Comparison of ENCODE assay signal across 8 cellular contexts in the genomic region with DNA sequence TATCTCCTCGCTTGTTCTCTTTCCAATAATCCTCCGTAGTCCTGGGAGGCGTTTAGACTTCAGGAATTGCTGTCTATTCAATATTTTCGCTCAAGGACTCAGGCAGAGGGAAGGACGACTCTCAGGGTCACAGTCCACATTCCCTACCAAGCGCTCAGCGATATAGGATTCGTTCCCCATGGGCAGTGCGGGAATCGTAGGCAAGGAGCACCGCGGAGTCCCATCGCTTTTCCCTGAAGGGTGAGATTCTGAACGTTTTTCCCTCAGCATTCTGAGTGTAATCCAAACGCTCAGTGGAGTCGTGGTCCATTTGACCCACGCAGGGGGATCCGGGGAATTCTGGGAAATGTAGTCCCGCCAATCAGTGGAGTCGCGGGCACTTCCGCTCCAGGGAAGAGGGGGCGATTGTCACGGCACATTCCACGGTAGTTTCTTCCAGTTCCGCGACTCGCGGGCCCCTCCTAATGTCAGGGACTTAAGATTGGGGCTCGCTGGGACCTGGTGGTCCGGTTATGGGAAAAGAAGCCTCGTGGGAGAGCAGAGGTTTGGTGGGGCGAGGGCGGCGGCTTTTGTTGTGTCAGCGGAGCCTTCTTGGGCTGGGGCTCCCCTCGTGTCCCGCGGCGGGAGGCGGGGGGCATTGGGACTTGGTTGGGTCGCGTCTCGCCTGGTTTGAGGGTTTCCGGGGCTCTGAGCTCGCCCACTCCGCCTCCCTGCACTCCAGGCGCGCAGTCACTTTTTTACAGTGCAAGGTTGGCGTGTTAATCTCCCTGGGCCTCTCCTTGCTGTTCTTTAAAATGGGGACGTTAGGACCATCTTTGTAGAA. TPM values are rescaled to one million over a fixed set of nuclear protein-coding genes. Genes with fewer than 3 reads are reported as not detected.
DNase-seq lines count a peak whose midpoint lies in the region; ATAC-seq and TF ChIP-seq lines count a peak whose summit lies in the region.

A gene (plus strand): TSS at position 364 of the 823 bp plus-strand sequence. CDS start 3,079 bp downstream, outside the sequence.

- ATAC-seq in GM21528 (IDR thresholded peaks at IDR 0.05; ENCODE audit: low FRiP score, unreplicated experiment) = peak; percentile 79
- peak; percentile 95 to 99 (median 98) for ATAC-seq in heart right ventricle

- TF ChIP-seq EP300 in tibial nerve (IDR thresholded peaks at IDR 0.05) = peak in 1 of 2 donors; percentile 67

- no peaks in the 10 kb centered on the region for H3K27me3 Mint-ChIP-seq in T-helper 1 cell treated with Interleukin-12 subunit alpha and Interleukin-12 subunit beta and Interleukin-4 antibody, amounts not matched to agents 30 μg/mL and 1 μg/mL, for 36 hours (ENCODE audit: low read depth)

- no peaks in the 10 kb centered on the region for H3K27me3 ChIP-seq in MM.1S (replicated peaks; ENCODE audit: insufficient read depth, low read length)
- H3K27me3 ChIP-seq in heart right ventricle = no peaks in the 10 kb centered on the region
- no peaks in the 10 kb centered on the region for H3K27me3 ChIP-seq in tibial nerve

- intact Hi-C loops in heart right ventricle (cut with DNase I) = loop anchor here in 3 of 10 donors (1.0 to 2.0 kb wide), 3 partner anchors 23 to 28 kb away; a partner anchor contains a TSS

- no peaks in the 10 kb centered on the region for H3K4me1 ChIP-seq in MM.1S (ENCODE audit: low read length)
- H3K4me1 ChIP-seq in heart right ventricle = peaks cover 0 to 37% (median 17%) of the 10 kb centered on the region in 9 donors
- peaks cover 0 to 20% (median 8%) of the 10 kb centered on the region in 4 donors for H3K4me1 ChIP-seq in tibial nerve

- no peaks in the 10 kb centered on the region for H3K9me2 ChIP-seq in MM.1S (replicated peaks; ENCODE audit: insufficient read depth, low read length)

- H3K36me3 Mint-ChIP-seq in T-helper 1 cell treated with Interleukin-12 subunit alpha and Interleukin-12 subunit beta and Interleukin-4 antibody, amounts not matched to agents 30 μg/mL and 1 μg/mL, for 36 hours (ENCODE audit: low read depth) = peaks cover 31% of the 10 kb centered on the region

- peak within 1 kb of the TSS; percentile 58 for H3K27ac Mint-ChIP-seq in T-helper 1 cell treated with Interleukin-12 subunit alpha and Interleukin-12 subunit beta and Interleukin-4 antibody, amounts not matched to agents 30 μg/mL and 1 μg/mL, for 36 hours

- 0 to 1% methylated on average over 51 of the region's 51 CpGs for WGBS in heart right ventricle, 2 donors
- WGBS in tibial nerve, 2 donors = 0 to 1% methylated on average over 40 to 47 of the region's 51 CpGs

- no peaks in the 10 kb centered on the region for H3K9me3 ChIP-seq in MM.1S (replicated peaks; ENCODE audit: insufficient read depth, low read length)
- H3K9me3 ChIP-seq in heart right ventricle = peaks cover 0 to under 1% (median 0%) of the 10 kb centered on the region in 11 donors
- H3K9me3 ChIP-seq in tibial nerve = peaks cover 0 to 5% (median 0%) of the 10 kb centered on the region in 4 donors

- no peaks in the 10 kb centered on the region for H3F3A ChIP-seq in MM.1S (ENCODE audit: insufficient read depth, low read length)

- no peaks in the 10 kb centered on the region for H4K20me1 ChIP-seq in MM.1S (ENCODE audit: insufficient read depth, low read length)

- peak within 1 kb of the TSS; percentile 89 for H2AFZ ChIP-seq in MM.1S (ENCODE audit: low read length)

- peak within 1 kb of the TSS; percentile 59 for H3K4me2 ChIP-seq in MM.1S (ENCODE audit: low read depth, low read length)

- peaks cover 27% of the 10 kb centered on the region for H3K9me3 Mint-ChIP-seq in T-helper 1 cell treated with Interleukin-12 subunit alpha and Interleukin-12 subunit beta and Interleukin-4 antibody, amounts not matched to agents 30 μg/mL and 1 μg/mL, for 36 hours

- H3K27ac ChIP-seq in MM.1S (ENCODE audit: low read length) = no peak within 1 kb of the TSS
- peak within 1 kb of the TSS; percentile 24 to 92 (median 87) for H3K27ac ChIP-seq in heart right ventricle
- H3K27ac ChIP-seq in tibial nerve = peak within 1 kb of the TSS; percentile 57 to 84 (median 82)

- H3K36me3 ChIP-seq in MM.1S (replicated peaks; ENCODE audit: insufficient read depth, low read length) (no peaks in the 10 kb centered on the region), heart right ventricle (peaks cover 0 to 26% (median 21%) of the 10 kb centered on the region in 9 donors), tibial nerve (peaks cover 0 to 31% (median 3%) of the 10 kb centered on the region in 3 donors)

- peaks cover 12% of the 10 kb centered on the region for H3K4me1 Mint-ChIP-seq in T-helper 1 cell treated with Interleukin-12 subunit alpha and Interleukin-12 subunit beta and Interleukin-4 antibody, amounts not matched to agents 30 μg/mL and 1 μg/mL, for 36 hours (ENCODE audit: low read depth)

- H3K9ac ChIP-seq in MM.1S (ENCODE audit: low read length) = peak within 1 kb of the TSS; percentile 10; the same call in 1 of the 2 replicates

- no peak for TF ChIP-seq POLR2A in tibial nerve (IDR thresholded peaks at IDR 0.05)

- no peak for TF ChIP-seq CTCF in MM.1S (IDR thresholded peaks at IDR 0.05; ENCODE audit: low read length)
- peak in 5 of 9 donors; percentile 6 to 27 (median 8) for TF ChIP-seq CTCF in heart right ventricle (IDR thresholded peaks at IDR 0.05)
- TF ChIP-seq CTCF in tibial nerve (IDR thresholded peaks at IDR 0.05) = no peak

- no peaks in the 10 kb centered on the region for H3K79me2 ChIP-seq in MM.1S (ENCODE audit: low read length)

- H3K4me3 ChIP-seq in MM.1S (ENCODE audit: low read length) (peak within 1 kb of the TSS; percentile 66), heart right ventricle (peak within 1 kb of the TSS; percentile 81 to 97 (median 93)), tibial nerve (peak within 1 kb of the TSS; percentile 68 to 92 (median 86))

- DNase-seq in COR-L47 (lab: John Stamatoyannopoulos, UW) (peak; percentile 53), MM.1S (no peak), amniotic epithelial cell (ENCODE audit: low read depth) (peak; percentile 82), heart right ventricle (peak; percentile 70 to 93), pons (ENCODE audit: low spot score) (peak; percentile 90), tibial nerve (ENCODE audit: low spot score in 2 of 2) (peak; percentile 40 to 79)

- peak within 1 kb of the TSS; percentile 92 for H3K4me3 Mint-ChIP-seq in T-helper 1 cell treated with Interleukin-12 subunit alpha and Interleukin-12 subunit beta and Interleukin-4 antibody, amounts not matched to agents 30 μg/mL and 1 μg/mL, for 36 hours

RNA-seq across cellular contexts. Expression of the gene that starts here (rescaled TPM):
- total RNA-seq in heart right ventricle = 10 to 100 TPM in 3 of 10 donors, 1 to 10 TPM in 7; 8.0 to 13.4 (median 9.0) TPM
- polyA plus RNA-seq in heart right ventricle = 1 to 10 TPM; 2.2 to 6.4 TPM
- total RNA-seq in tibial nerve = 1 to 10 TPM; 6.9 to 7.9 (median 7.1) TPM

Comparison
In these comparisons a context has a peak if more than half of its experiments do, and no peak if none do; other contexts are left out.
1. CTCF ChIP-seq: peak in heart right ventricle (5 of 9); none in MM.1S (single experiment) and tibial nerve (0 of 5).
2. Peak in every context shown above with its lines, with median percentiles within 50 percentile points of each other: H3K4me3 ChIP-seq.